Comparison of ENCODE assay signal across 1 cellular context in genomic region chr3:142211034-142211433, GRCh38.
A peak's percentile ranks its signal among the peaks of the same experiment; 100 is the strongest.
TF ChIP-seq lines count a peak whose summit lies in the region.

No MANE protein-coding gene starts in this region.

TF ChIP-seq in HepG2, 621 proteins besides CTCF, POLR2A, EP300 and RAD21 (continued from another document):
- TF ChIP-seq ZNF646 (CRISPR knock-in tag; IDR thresholded peaks at IDR 0.05) (no peak), RELA (CRISPR knock-in tag; IDR thresholded peaks at IDR 0.05) (no peak), STAG1 (CRISPR knock-in tag; IDR thresholded peaks at IDR 0.05) (peak; percentile 57), PAX8 (CRISPR knock-in tag; IDR thresholded peaks at IDR 0.05; ENCODE audit: borderline replicate concordance) (no peak), ZNF883 (CRISPR knock-in tag; IDR thresholded peaks at IDR 0.05; ENCODE audit: not compliant biosample characterization) (no peak), DZIP1 (CRISPR knock-in tag; IDR thresholded peaks at IDR 0.05) (no peak), CBX2 (IDR thresholded peaks at IDR 0.05; ENCODE audit: low read depth, low read length) (no peak), CBX2 (CRISPR knock-in tag; IDR thresholded peaks at IDR 0.05; ENCODE audit: low read depth) (no peak), ZEB1 (IDR thresholded peaks at IDR 0.05; ENCODE audit: insufficient replicate concordance, low read depth) (no peak), RFX1 (IDR thresholded peaks at IDR 0.05) (0 out of 2 replicates have a peak, but pooled peaks have one; percentile 10), IRF1 (CRISPR knock-in tag; IDR thresholded peaks at IDR 0.05; ENCODE audit: low read depth) (no peak), ZNF614 (CRISPR knock-in tag; IDR thresholded peaks at IDR 0.05; ENCODE audit: borderline replicate concordance) (no peak), ZNF709 (CRISPR knock-in tag; IDR thresholded peaks at IDR 0.05) (no peak)
TF ChIP-seq in HepG2: peak in this region for 2.
